In the genomic region with DNA sequence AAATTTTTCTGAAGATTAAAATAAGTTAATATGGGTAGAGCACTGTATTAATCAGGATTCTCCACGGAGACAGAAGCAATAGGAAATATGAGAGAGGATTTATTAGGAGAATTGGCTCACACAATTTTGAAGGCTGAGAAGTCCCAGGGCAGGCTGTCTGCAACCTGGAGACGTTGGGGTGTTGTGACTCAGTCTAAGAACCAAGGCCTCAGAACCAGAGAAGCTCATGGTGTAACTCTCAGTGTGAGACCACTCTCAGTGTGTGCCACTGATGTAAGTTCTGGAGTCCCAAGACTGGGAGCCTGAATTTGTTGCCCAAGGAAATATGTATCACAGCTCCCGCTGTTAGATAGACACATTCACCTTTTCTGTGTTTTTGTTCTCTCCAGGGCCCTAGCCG, we compare ENCODE assay signal across 24 cellular contexts.
DNase-seq lines count a peak whose midpoint lies in the region; ATAC-seq and TF ChIP-seq lines count a peak whose summit lies in the region.
"Had no signal": no experiment of that assay in that cellular context is flagged by ENCODE, and none has a peak within 500 bp of the region (broad histone marks: within the 10 kb centered on the region; RNA-seq: fewer than 3 reads in every experiment).

No MANE protein-coding gene starts in this region.

- TF ChIP-seq CTCF in neural crest cell (conservative IDR thresholded peaks at IDR 0.05) (no peak), osteocyte (IDR thresholded peaks at IDR 0.05) (no peak), gastrocnemius medialis (IDR thresholded peaks at IDR 0.05 in 4 of 5, conservative IDR thresholded peaks at IDR 0.05 in 1 of 5) (no peak)

- H3K27ac Mint-ChIP-seq in neural crest cell (ENCODE audit: unreplicated experiment) (peak overlapping the region; percentile 5), osteocyte (ENCODE audit: unreplicated experiment) (no peak overlapping the region)
- H3K27ac Mint-ChIP-seq: CD14-positive monocyte; CD4-positive, CD25-positive, alpha-beta regulatory T cell; CD8-positive, alpha-beta memory T cell had no signal

- H3K4me1 ChIP-seq in gastrocnemius medialis: peaks cover 9 to 18% of the 10 kb centered on the region in 2 donors
- H3K4me1 ChIP-seq: BE2C, BLaER1 had no signal

- H3K4me3 Mint-ChIP-seq in neural crest cell (no peak overlapping the region), osteocyte (ENCODE audit: unreplicated experiment) (no peak overlapping the region)
- H3K4me3 Mint-ChIP-seq: CD14-positive monocyte; CD4-positive, alpha-beta memory T cell; CD4-positive, CD25-positive, alpha-beta regulatory T cell; CD8-positive, alpha-beta memory T cell had no signal

- H3K27me3 Mint-ChIP-seq in neural crest cell (ENCODE audit: low read depth) (no peaks in the 10 kb centered on the region), osteocyte (ENCODE audit: unreplicated experiment) (no peaks in the 10 kb centered on the region)

- no peaks in the 10 kb centered on the region for H3K9me3 ChIP-seq in gastrocnemius medialis
- H3K9me3 ChIP-seq: BE2C, BLaER1 had no signal

- no peaks in the 10 kb centered on the region for H3K9me3 Mint-ChIP-seq in neural crest cell
- peaks cover 5% of the 10 kb centered on the region for H3K9me3 Mint-ChIP-seq in osteocyte (ENCODE audit: unreplicated experiment)
- H3K9me3 Mint-ChIP-seq: CD4-positive, alpha-beta memory T cell had no signal

- no peak for TF ChIP-seq POLR2A in gastrocnemius medialis (IDR thresholded peaks at IDR 0.05)

- H3K36me3 ChIP-seq in gastrocnemius medialis: no peaks in the 10 kb centered on the region
- H3K36me3 ChIP-seq: BE2C, BLaER1 had no signal

- peaks cover 2% of the 10 kb centered on the region for H3K4me1 Mint-ChIP-seq in neural crest cell
- H3K4me1 Mint-ChIP-seq in osteocyte (ENCODE audit: unreplicated experiment): no peaks in the 10 kb centered on the region
- H3K4me1 Mint-ChIP-seq: CD14-positive monocyte; CD4-positive, alpha-beta memory T cell; CD4-positive, CD25-positive, alpha-beta regulatory T cell; CD8-positive, alpha-beta memory T cell had no signal

- intact Hi-C loops in gastrocnemius medialis (cut with DNase I; ENCODE audit: low total_unique reads): no loop called here

- ATAC-seq in gastrocnemius medialis: peak; percentile 14 to 49
- ATAC-seq: GM12878 had no signal

- peak overlapping the region; percentile 64 to 86 (median 70) for H3K27ac ChIP-seq in gastrocnemius medialis
- H3K27ac ChIP-seq: BLaER1 had no signal

- no peaks in the 10 kb centered on the region for H3K27me3 ChIP-seq in gastrocnemius medialis
- H3K27me3 ChIP-seq: BE2C, BLaER1 had no signal

- no peak for DNase-seq in neural crest cell (ENCODE audit: low read depth, low spot score)
- DNase-seq in osteocyte (ENCODE audit: extremely low spot score, unreplicated experiment): peak; percentile 42
- no peak for DNase-seq in gastrocnemius medialis
- no peak for DNase-seq in LoVo (ENCODE audit: low spot score)
- DNase-seq in NCI-H128 (lab: John Stamatoyannopoulos, UW; ENCODE audit: unreplicated experiment): no peak
- DNase-seq in stimulated activated naive CD4-positive, alpha-beta T cell (lab: John Stamatoyannopoulos, UW): no peak
- DNase-seq: 8988T; ACHN; BE2C; C1 segment of cervical spinal cord; CD4-positive, alpha-beta memory T cell; CD4-positive, CD25-positive, alpha-beta regulatory T cell; CD8-positive, alpha-beta memory T cell; COR-L47; DMS 273 treated with DMSO at 0.1 percent for 48 hours; DMS153; DMS53; DMS79; DND-41; EL; GDM1 had no signal

- H3K4me3 ChIP-seq in gastrocnemius medialis: peak overlapping the region in 1 of 4 donors; percentile 4
- H3K4me3 ChIP-seq: BLaER1, GM12878 had no signal

- no peaks in the 10 kb centered on the region for H3K36me3 Mint-ChIP-seq in neural crest cell (ENCODE audit: low read depth)
- no peaks in the 10 kb centered on the region for H3K36me3 Mint-ChIP-seq in osteocyte (ENCODE audit: unreplicated experiment)
- H3K36me3 Mint-ChIP-seq: CD14-positive monocyte; CD4-positive, alpha-beta memory T cell; CD4-positive, CD25-positive, alpha-beta regulatory T cell; CD8-positive, alpha-beta memory T cell had no signal

- in situ Hi-C loops in gastrocnemius medialis (cut with MboI; ENCODE audit: low sequenced_read_pairs in 4 of 4): no loop called here
